In the genomic region with DNA sequence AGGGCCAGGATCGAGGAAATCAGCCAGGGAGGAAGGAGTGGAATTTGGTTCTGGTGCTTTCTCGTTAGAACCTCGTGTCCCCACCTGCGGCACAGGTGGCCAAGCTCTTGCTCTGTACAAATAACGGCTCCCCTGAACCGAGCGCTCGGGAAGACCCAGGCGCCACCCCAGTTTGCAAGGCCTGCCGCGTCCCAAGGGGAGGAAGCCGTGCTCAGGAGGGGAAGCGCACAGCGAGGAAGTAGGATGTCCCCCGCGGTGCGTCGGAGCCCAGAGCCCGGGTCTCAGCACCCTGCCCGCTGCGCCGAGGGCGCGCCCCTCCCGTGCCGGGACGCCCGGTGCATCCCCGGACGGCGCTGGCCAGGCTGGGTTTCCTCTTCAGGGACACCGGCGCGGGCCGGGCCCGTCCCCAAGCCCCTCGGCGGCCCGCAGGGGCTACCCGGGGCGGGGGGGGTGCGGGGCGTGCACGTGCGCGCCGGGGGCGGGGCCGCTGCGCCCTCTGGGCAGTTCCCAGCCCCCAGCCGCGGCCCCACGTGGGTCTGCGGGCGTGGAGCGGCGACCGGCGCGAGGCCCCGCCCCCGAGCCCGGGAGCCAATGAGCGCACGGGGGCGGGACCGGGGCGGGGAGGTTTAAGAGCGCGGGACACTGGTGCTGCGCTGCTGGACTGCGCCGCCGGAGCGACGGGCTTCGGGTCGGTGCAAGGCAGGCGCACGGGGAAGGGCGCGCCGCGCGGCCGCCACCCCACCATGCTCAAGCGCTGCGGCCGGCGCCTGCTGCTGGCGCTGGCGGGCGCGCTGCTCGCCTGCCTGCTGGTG, we compare ENCODE assay signal across 8 cellular contexts. TPM values are rescaled to one million over a fixed set of nuclear protein-coding genes. Genes with fewer than 3 reads are reported as not detected.
DNase-seq lines count a peak whose midpoint lies in the region; ATAC-seq and TF ChIP-seq lines count a peak whose summit lies in the region.

A gene with protein sequence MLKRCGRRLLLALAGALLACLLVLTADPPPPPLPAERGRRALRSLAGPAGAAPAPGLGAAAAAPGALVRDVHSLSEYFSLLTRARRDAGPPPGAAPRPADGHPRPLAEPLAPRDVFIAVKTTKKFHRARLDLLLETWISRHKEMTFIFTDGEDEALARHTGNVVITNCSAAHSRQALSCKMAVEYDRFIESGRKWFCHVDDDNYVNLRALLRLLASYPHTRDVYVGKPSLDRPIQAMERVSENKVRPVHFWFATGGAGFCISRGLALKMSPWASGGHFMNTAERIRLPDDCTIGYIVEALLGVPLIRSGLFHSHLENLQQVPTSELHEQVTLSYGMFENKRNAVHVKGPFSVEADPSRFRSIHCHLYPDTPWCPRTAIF (plus strand): TSS at position 656 of the 812 bp plus-strand sequence. CDS start 88 bp downstream, at position 744.

- H3K4me3 Mint-ChIP-seq in activated T-cell treated with anti-CD3 and anti-CD28 coated beads, Interleukin-2, amount 50 U/mL, for 24 hours: peak within 1 kb of the TSS; percentile 92

- BruUV-seq in PC-9 (replicated peaks; lab: Mats Ljungman, UMichigan): no TSS peak

- H2AFZ ChIP-seq in PC-9: peak within 1 kb of the TSS; percentile 73

- no peaks in the 10 kb centered on the region for H3K27me3 ChIP-seq in PC-9 (ENCODE audit: insufficient read depth, low read depth)
- peaks cover 0 to 61% (median 33%) of the 10 kb centered on the region in 4 donors for H3K27me3 ChIP-seq in esophagus muscularis mucosa

- peaks cover 26% of the 10 kb centered on the region for H3F3A ChIP-seq in PC-9 (ENCODE audit: insufficient read depth, low read depth)

- H3K9me2 ChIP-seq in PC-9 (ENCODE audit: insufficient read depth): no peaks in the 10 kb centered on the region

- DNase-seq in DMS 273 treated with DMSO at 0.1 percent for 48 hours (lab: John Stamatoyannopoulos, UW) (peak; percentile 75), HuH-7 (ENCODE audit: low spot score) (peak; percentile 100), PC-9 (peak; percentile 61 to 88), esophagus muscularis mucosa (ENCODE audit: extremely low spot score) (peak; percentile 94), myocyte (ENCODE audit: low read depth) (peak; percentile 95)
- peak; percentile 91 for DNase-seq in activated T-cell treated with anti-CD3 and anti-CD28 coated beads, Interleukin-2, amount 50 U/mL, for 24 hours
- DNase-seq in stimulated activated CD8-positive, alpha-beta memory T cell treated with anti-CD3 and anti-CD28 coated beads, Interleukin-7, amount 100 ng/mL, for 48 hours (ENCODE audit: extremely low read depth in 1 of 2, low read depth in 1 of 2): peak; percentile 69 to 80

- TF ChIP-seq POLR2A in esophagus muscularis mucosa (IDR thresholded peaks at IDR 0.05; ENCODE audit: low read depth): no peak

- intact Hi-C loops in PC-9 (cut with micrococcal nuclease; ENCODE audit: unreplicated experiment): no loop called here
- intact Hi-C loops in esophagus muscularis mucosa (cut with DNase I): no loop called here

- H3K9me3 ChIP-seq in PC-9 (ENCODE audit: insufficient read depth, low read depth) (no peaks in the 10 kb centered on the region), esophagus muscularis mucosa (no peaks in the 10 kb centered on the region)

- peaks cover 7% of the 10 kb centered on the region for H3K36me3 Mint-ChIP-seq in activated T-cell treated with anti-CD3 and anti-CD28 coated beads, Interleukin-2, amount 50 U/mL, for 24 hours (ENCODE audit: low read depth)

- CTCF ChIA-PET in PC-9 (lab: Charles Lee): no interaction called here

- POLR2A ChIA-PET in PC-9 (lab: Charles Lee; ENCODE audit: unreplicated experiment): no interaction called here

- 2% methylated on average over 23 of the region's 95 CpGs for WGBS in esophagus muscularis mucosa

- H3K79me2 ChIP-seq in PC-9 (ENCODE audit: low read depth): peaks cover 13% of the 10 kb centered on the region

- ATAC-seq in GM21515 (IDR thresholded peaks at IDR 0.05; ENCODE audit: unreplicated experiment): peak; percentile 79

- TF ChIP-seq CTCF in PC-9 (conservative IDR thresholded peaks at IDR 0.05) (no peak), esophagus muscularis mucosa (IDR thresholded peaks at IDR 0.05) (no peak)

- H3K4me3 ChIP-seq in PC-9: peak within 1 kb of the TSS; percentile 59
- peak within 1 kb of the TSS; percentile 62 to 71 (median 64) for H3K4me3 ChIP-seq in esophagus muscularis mucosa

- H3K27ac ChIP-seq in PC-9 (no peak within 1 kb of the TSS), esophagus muscularis mucosa (replicated peaks in 1 of 4) (peak within 1 kb of the TSS in 2 of 4 donors; percentile 6 to 54)

- H3K27ac Mint-ChIP-seq in activated T-cell treated with anti-CD3 and anti-CD28 coated beads, Interleukin-2, amount 50 U/mL, for 24 hours: peak within 1 kb of the TSS; percentile 86

- peaks cover 44% of the 10 kb centered on the region for H3K4me1 ChIP-seq in PC-9 (replicated peaks; ENCODE audit: insufficient read depth)
- H3K4me1 ChIP-seq in esophagus muscularis mucosa: peaks cover 40 to 60% (median 54%) of the 10 kb centered on the region in 4 donors

- no peaks in the 10 kb centered on the region for H3K36me3 ChIP-seq in PC-9 (ENCODE audit: low read depth)
- H3K36me3 ChIP-seq in esophagus muscularis mucosa: no peaks in the 10 kb centered on the region

- H3K4me1 Mint-ChIP-seq in activated T-cell treated with anti-CD3 and anti-CD28 coated beads, Interleukin-2, amount 50 U/mL, for 24 hours (ENCODE audit: low read depth): peaks cover 51% of the 10 kb centered on the region

- no peaks in the 10 kb centered on the region for H4K20me1 ChIP-seq in PC-9 (ENCODE audit: insufficient read depth)

- H3K9me3 Mint-ChIP-seq in activated T-cell treated with anti-CD3 and anti-CD28 coated beads, Interleukin-2, amount 50 U/mL, for 24 hours: no peaks in the 10 kb centered on the region

- H3K27me3 Mint-ChIP-seq in activated T-cell treated with anti-CD3 and anti-CD28 coated beads, Interleukin-2, amount 50 U/mL, for 24 hours: no peaks in the 10 kb centered on the region

- H3K4me2 ChIP-seq in PC-9: peak within 1 kb of the TSS; percentile 82

- no peak for TF ChIP-seq EP300 in esophagus muscularis mucosa (IDR thresholded peaks at IDR 0.05)

RNA-seq across cellular contexts. Expression of the gene that starts here (rescaled TPM):
- total RNA-seq in PC-9 (2021): 21.3 and 24.7 TPM in 2 replicates
- total RNA-seq in esophagus muscularis mucosa: 10 to 100 TPM in 1 of 4 donors, 1 to 10 TPM in 3; 6.1 to 10.7 (median 8.3) TPM
- total RNA-seq in myocyte: 6.8 and 10.8 TPM in 2 replicates
- 68.6 TPM for polyA plus RNA-seq in myocyte (2012)
